1 cellular context compared by ENCODE assay signal in the genomic region with DNA sequence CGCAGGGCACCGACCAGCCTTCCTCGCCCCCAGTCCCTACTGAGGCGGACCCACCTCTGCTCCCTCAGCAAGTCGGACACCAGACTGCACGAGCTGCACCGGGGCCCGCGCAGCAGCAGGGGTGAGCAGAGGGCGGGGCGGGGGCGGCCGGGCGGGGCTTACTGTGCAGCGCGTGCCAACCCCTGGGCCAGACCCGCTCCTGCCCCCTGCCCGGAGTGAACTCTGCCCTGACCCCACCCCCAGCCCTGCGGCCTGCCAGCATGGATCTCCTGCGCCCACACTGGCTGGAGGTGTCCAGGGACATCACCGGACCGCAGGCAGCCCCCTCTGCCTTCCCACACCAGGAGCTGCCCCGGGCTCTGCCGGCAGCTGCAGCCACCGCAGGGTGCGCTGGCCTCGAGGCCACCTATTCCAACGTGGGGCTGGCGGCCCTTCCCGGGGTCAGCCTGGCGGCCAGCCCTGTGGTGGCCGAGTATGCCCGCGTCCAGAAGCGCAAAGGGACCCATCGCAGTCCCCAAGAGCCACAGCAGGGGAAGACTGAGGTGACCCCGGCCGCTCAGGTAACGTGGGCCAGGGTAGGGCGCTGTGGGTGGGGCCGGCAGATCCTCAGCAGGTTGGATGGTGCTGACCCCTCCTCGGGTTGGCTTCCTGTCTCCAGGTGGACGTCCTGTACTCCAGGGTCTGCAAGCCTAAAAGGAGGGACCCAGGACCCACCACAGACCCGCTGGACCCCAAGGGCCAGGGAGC.
TF ChIP-seq lines count a peak whose summit lies in the region.

No MANE protein-coding gene starts in this region.

TF ChIP-seq in HepG2, 621 proteins besides CTCF, POLR2A, EP300 and RAD21 (continued from another document and continues in another):
- TF ChIP-seq NKX3-1 (CRISPR knock-in tag; IDR thresholded peaks at IDR 0.05) = peak; percentile 81; the same call in 1 of the 2 replicates
- TF ChIP-seq, protein P1, sequence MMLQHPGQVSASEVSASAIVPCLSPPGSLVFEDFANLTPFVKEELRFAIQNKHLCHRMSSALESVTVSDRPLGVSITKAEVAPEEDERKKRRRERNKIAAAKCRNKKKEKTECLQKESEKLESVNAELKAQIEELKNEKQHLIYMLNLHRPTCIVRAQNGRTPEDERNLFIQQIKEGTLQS (CRISPR knock-in tag; IDR thresholded peaks at IDR 0.05) = no peak; the same call in none of the 2 replicates
- TF ChIP-seq, protein P2, sequence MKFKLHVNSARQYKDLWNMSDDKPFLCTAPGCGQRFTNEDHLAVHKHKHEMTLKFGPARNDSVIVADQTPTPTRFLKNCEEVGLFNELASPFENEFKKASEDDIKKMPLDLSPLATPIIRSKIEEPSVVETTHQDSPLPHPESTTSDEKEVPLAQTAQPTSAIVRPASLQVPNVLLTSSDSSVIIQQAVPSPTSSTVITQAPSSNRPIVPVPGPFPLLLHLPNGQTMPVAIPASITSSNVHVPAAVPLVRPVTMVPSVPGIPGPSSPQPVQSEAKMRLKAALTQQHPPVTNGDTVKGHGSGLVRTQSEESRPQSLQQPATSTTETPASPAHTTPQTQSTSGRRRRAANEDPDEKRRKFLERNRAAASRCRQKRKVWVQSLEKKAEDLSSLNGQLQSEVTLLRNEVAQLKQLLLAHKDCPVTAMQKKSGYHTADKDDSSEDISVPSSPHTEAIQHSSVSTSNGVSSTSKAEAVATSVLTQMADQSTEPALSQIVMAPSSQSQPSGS (CRISPR knock-in tag; IDR thresholded peaks at IDR 0.05) = peak; percentile 75; the same call in 1 of the 2 replicates
- TF ChIP-seq YEATS2 (CRISPR knock-in tag; IDR thresholded peaks at IDR 0.05; ENCODE audit: borderline replicate concordance) = peak; percentile 72
- TF ChIP-seq FOXC1 (CRISPR knock-in tag; IDR thresholded peaks at IDR 0.05; ENCODE audit: borderline replicate concordance) = peak; percentile 87; the same call in 1 of the 2 replicates
- peak; percentile 11 for TF ChIP-seq PCBP2 (optimal IDR thresholded peaks at IDR 0.05; ENCODE audit: low read depth, low read length, poor library complexity, severe bottlenecking)
- TF ChIP-seq JDP2 (CRISPR knock-in tag; IDR thresholded peaks at IDR 0.05; ENCODE audit: borderline replicate concordance) = peak; percentile 87
- no peak for TF ChIP-seq ZKSCAN8 (CRISPR knock-in tag; IDR thresholded peaks at IDR 0.05; ENCODE audit: borderline replicate concordance)
- no peak; the same call in 1 of the 2 replicates for TF ChIP-seq MTA3 (CRISPR knock-in tag; IDR thresholded peaks at IDR 0.05)
- peak; percentile 73 for TF ChIP-seq MTF2 (CRISPR knock-in tag; IDR thresholded peaks at IDR 0.05; ENCODE audit: borderline replicate concordance)
- peak; percentile 97 for TF ChIP-seq ZNF274 (CRISPR knock-in tag; IDR thresholded peaks at IDR 0.05)
- TF ChIP-seq NFE2L1 (CRISPR knock-in tag; IDR thresholded peaks at IDR 0.05; ENCODE audit: borderline replicate concordance) = peak; percentile 90; the same call in 1 of the 2 replicates
- TF ChIP-seq, protein P3, sequence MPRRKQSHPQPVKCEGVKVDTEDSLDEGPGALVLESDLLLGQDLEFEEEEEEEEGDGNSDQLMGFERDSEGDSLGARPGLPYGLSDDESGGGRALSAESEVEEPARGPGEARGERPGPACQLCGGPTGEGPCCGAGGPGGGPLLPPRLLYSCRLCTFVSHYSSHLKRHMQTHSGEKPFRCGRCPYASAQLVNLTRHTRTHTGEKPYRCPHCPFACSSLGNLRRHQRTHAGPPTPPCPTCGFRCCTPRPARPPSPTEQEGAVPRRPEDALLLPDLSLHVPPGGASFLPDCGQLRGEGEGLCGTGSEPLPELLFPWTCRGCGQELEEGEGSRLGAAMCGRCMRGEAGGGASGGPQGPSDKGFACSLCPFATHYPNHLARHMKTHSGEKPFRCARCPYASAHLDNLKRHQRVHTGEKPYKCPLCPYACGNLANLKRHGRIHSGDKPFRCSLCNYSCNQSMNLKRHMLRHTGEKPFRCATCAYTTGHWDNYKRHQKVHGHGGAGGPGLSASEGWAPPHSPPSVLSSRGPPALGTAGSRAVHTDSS (CRISPR knock-in tag; conservative IDR thresholded peaks at IDR 0.05) = peak; percentile 42; the same call in 1 of the 2 replicates
- TF ChIP-seq NPAS2 (CRISPR knock-in tag; IDR thresholded peaks at IDR 0.05; ENCODE audit: borderline replicate concordance) = no peak
- no peak; the same call in 1 of the 2 replicates for TF ChIP-seq PCBP1 (IDR thresholded peaks at IDR 0.05; ENCODE audit: borderline replicate concordance, low read depth, low read length)
- peak; percentile 94; the same call in 1 of the 2 replicates for TF ChIP-seq ZNF772 (CRISPR knock-in tag; IDR thresholded peaks at IDR 0.05)
- TF ChIP-seq ZNF703 (CRISPR knock-in tag; IDR thresholded peaks at IDR 0.05; ENCODE audit: borderline replicate concordance) = peak; percentile 90
- peak; percentile 81 for TF ChIP-seq DPF2 (CRISPR knock-in tag; IDR thresholded peaks at IDR 0.05; ENCODE audit: borderline replicate concordance, low read depth)
- peak; percentile 85; the same call in 1 of the 2 replicates for TF ChIP-seq DNMT3B (CRISPR knock-in tag; conservative IDR thresholded peaks at IDR 0.05)
- TF ChIP-seq ZSCAN25 (CRISPR knock-in tag; IDR thresholded peaks at IDR 0.05) = peak; percentile 90
- TF ChIP-seq, protein P4, sequence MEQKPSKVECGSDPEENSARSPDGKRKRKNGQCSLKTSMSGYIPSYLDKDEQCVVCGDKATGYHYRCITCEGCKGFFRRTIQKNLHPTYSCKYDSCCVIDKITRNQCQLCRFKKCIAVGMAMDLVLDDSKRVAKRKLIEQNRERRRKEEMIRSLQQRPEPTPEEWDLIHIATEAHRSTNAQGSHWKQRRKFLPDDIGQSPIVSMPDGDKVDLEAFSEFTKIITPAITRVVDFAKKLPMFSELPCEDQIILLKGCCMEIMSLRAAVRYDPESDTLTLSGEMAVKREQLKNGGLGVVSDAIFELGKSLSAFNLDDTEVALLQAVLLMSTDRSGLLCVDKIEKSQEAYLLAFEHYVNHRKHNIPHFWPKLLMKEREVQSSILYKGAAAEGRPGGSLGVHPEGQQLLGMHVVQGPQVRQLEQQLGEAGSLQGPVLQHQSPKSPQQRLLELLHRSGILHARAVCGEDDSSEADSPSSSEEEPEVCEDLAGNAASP (CRISPR knock-in tag; IDR thresholded peaks at IDR 0.05; ENCODE audit: borderline replicate concordance) = peak; percentile 91
- TF ChIP-seq PAWR (CRISPR knock-in tag; IDR thresholded peaks at IDR 0.05; ENCODE audit: borderline replicate concordance) = 0 out of 2 replicates have a peak, but pooled peaks have one; percentile 90
- peak; percentile 86 for TF ChIP-seq JUN (CRISPR knock-in tag; IDR thresholded peaks at IDR 0.05)
- no peak for TF ChIP-seq ZNF496 (CRISPR knock-in tag; IDR thresholded peaks at IDR 0.05; ENCODE audit: insufficient replicate concordance)
- no peak for TF ChIP-seq RELA (CRISPR knock-in tag; IDR thresholded peaks at IDR 0.05)
- TF ChIP-seq REXO4 (CRISPR knock-in tag; IDR thresholded peaks at IDR 0.05; ENCODE audit: borderline replicate concordance) = no peak; the same call in 1 of the 2 replicates
- peak; percentile 41; the same call in 1 of the 2 replicates for TF ChIP-seq FOXA3 (CRISPR knock-in tag; IDR thresholded peaks at IDR 0.05)
- peak; percentile 75; the same call in 1 of the 2 replicates for TF ChIP-seq ZNF451 (CRISPR knock-in tag; IDR thresholded peaks at IDR 0.05)
- peak; percentile 67; the same call in 1 of the 2 replicates for TF ChIP-seq PHF21A (CRISPR knock-in tag; IDR thresholded peaks at IDR 0.05)
- peak; percentile 36; the same call in 1 of the 2 replicates for TF ChIP-seq XBP1 (CRISPR knock-in tag; IDR thresholded peaks at IDR 0.05)
- no peak; the same call in 1 of the 2 replicates for TF ChIP-seq U2AF2 (IDR thresholded peaks at IDR 0.05; ENCODE audit: low read depth, low read length)
- peak; percentile 99 for TF ChIP-seq AGO2 (optimal IDR thresholded peaks at IDR 0.05; ENCODE audit: low read depth, low read length)
- TF ChIP-seq TBX3 (IDR thresholded peaks at IDR 0.05; ENCODE audit: borderline replicate concordance) = peak; percentile 66; the same call in 1 of the 2 replicates
- TF ChIP-seq ZNF329 (CRISPR knock-in tag; IDR thresholded peaks at IDR 0.05; ENCODE audit: low read depth) = 0 out of 2 replicates have a peak, but pooled peaks have one; percentile 84
- TF ChIP-seq ZBTB21 (CRISPR knock-in tag; IDR thresholded peaks at IDR 0.05) = no peak; the same call in 1 of the 2 replicates
- TF ChIP-seq KDM1A (CRISPR knock-in tag; IDR thresholded peaks at IDR 0.05) = no peak
- TF ChIP-seq, protein P5, sequence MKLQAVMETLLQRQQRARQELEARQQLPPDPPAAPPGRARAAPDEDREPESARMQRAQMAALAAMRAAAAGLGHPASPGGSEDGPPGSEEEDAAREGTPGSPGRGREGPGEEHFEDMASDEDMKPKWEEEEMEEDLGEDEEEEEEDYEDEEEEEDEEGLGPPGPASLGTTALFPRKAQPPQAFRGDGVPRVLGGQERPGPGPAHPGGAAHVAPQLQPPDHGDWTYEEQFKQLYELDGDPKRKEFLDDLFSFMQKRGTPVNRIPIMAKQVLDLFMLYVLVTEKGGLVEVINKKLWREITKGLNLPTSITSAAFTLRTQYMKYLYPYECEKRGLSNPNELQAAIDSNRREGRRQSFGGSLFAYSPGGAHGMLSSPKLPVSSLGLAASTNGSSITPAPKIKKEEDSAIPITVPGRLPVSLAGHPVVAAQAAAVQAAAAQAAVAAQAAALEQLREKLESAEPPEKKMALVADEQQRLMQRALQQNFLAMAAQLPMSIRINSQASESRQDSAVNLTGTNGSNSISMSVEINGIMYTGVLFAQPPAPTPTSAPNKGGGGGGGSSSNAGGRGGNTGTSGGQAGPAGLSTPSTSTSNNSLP (IDR thresholded peaks at IDR 0.05; ENCODE audit: low read depth, low read length) = no peak
- no peak; the same call in 1 of the 2 replicates for TF ChIP-seq SMAD9 (CRISPR knock-in tag; IDR thresholded peaks at IDR 0.05)
- peak; percentile 49 for TF ChIP-seq ZNF446 (CRISPR knock-in tag; IDR thresholded peaks at IDR 0.05)
- TF ChIP-seq ZNF761 (CRISPR knock-in tag; conservative IDR thresholded peaks at IDR 0.05) = no peak
- no peak; the same call in 1 of the 2 replicates for TF ChIP-seq TOPORS (CRISPR knock-in tag; IDR thresholded peaks at IDR 0.05)
- peak; percentile 54; the same call in 1 of the 2 replicates for TF ChIP-seq ZNF777 (CRISPR knock-in tag; IDR thresholded peaks at IDR 0.05)
- no peak for TF ChIP-seq SCMH1 (CRISPR knock-in tag; IDR thresholded peaks at IDR 0.05; ENCODE audit: borderline replicate concordance)
- TF ChIP-seq PHB2 (IDR thresholded peaks at IDR 0.05; ENCODE audit: partially characterized antibody) = no peak
- TF ChIP-seq, protein P6, sequence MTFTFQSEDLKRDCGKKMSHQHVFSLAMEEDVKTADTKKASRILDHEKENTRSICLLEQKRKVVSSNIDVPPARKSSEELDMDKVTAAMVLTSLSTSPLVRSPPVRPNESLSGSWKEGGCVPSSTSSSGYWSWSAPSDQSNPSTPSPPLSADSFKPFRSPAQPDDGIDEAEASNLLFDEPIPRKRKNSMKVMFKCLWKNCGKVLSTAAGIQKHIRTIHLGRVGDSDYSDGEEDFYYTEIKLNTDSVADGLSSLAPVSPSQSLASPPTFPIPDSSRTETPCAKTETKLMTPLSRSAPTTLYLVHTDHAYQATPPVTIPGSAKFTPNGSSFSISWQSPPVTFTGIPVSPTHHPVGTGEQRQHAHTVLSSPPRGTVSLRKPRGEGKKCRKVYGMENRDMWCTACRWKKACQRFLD (CRISPR knock-in tag; IDR thresholded peaks at IDR 0.05; ENCODE audit: borderline replicate concordance) = peak; percentile 53
- TF ChIP-seq, protein P7, sequence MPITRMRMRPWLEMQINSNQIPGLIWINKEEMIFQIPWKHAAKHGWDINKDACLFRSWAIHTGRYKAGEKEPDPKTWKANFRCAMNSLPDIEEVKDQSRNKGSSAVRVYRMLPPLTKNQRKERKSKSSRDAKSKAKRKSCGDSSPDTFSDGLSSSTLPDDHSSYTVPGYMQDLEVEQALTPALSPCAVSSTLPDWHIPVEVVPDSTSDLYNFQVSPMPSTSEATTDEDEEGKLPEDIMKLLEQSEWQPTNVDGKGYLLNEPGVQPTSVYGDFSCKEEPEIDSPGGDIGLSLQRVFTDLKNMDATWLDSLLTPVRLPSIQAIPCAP (CRISPR knock-in tag; IDR thresholded peaks at IDR 0.05; ENCODE audit: low read depth) = peak; percentile 61
- TF ChIP-seq, protein P8, sequence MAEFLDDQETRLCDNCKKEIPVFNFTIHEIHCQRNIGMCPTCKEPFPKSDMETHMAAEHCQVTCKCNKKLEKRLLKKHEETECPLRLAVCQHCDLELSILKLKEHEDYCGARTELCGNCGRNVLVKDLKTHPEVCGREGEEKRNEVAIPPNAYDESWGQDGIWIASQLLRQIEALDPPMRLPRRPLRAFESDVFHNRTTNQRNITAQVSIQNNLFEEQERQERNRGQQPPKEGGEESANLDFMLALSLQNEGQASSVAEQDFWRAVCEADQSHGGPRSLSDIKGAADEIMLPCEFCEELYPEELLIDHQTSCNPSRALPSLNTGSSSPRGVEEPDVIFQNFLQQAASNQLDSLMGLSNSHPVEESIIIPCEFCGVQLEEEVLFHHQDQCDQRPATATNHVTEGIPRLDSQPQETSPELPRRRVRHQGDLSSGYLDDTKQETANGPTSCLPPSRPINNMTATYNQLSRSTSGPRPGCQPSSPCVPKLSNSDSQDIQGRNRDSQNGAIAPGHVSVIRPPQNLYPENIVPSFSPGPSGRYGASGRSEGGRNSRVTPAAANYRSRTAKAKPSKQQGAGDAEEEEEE (CRISPR knock-in tag; IDR thresholded peaks at IDR 0.05; ENCODE audit: borderline replicate concordance) = peak; percentile 11; the same call in 1 of the 2 replicates
- TF ChIP-seq, protein P9, sequence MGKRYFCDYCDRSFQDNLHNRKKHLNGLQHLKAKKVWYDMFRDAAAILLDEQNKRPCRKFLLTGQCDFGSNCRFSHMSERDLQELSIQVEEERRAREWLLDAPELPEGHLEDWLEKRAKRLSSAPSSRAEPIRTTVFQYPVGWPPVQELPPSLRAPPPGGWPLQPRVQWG (CRISPR knock-in tag; IDR thresholded peaks at IDR 0.05; ENCODE audit: borderline replicate concordance, low read depth) = no peak; the same call in 1 of the 2 replicates
- TF ChIP-seq ZSCAN21 (CRISPR knock-in tag; IDR thresholded peaks at IDR 0.05; ENCODE audit: borderline replicate concordance) = peak; percentile 91
- TF ChIP-seq, protein P10, sequence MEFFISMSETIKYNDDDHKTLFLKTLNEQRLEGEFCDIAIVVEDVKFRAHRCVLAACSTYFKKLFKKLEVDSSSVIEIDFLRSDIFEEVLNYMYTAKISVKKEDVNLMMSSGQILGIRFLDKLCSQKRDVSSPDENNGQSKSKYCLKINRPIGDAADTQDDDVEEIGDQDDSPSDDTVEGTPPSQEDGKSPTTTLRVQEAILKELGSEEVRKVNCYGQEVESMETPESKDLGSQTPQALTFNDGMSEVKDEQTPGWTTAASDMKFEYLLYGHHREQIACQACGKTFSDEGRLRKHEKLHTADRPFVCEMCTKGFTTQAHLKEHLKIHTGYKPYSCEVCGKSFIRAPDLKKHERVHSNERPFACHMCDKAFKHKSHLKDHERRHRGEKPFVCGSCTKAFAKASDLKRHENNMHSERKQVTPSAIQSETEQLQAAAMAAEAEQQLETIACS (CRISPR knock-in tag; IDR thresholded peaks at IDR 0.05) = peak; percentile 49
- TF ChIP-seq ZNF263 (CRISPR knock-in tag; IDR thresholded peaks at IDR 0.05) = peak; percentile 53; the same call in 1 of the 2 replicates
- peak; percentile 56 for TF ChIP-seq ZNF317 (CRISPR knock-in tag; IDR thresholded peaks at IDR 0.05)
- TF ChIP-seq ZNF562 (CRISPR knock-in tag; IDR thresholded peaks at IDR 0.05; ENCODE audit: borderline replicate concordance) = no peak; the same call in 1 of the 2 replicates
- TF ChIP-seq ZNF660 (CRISPR knock-in tag; IDR thresholded peaks at IDR 0.05; ENCODE audit: borderline replicate concordance, low read depth) = no peak; the same call in 1 of the 2 replicates
- TF ChIP-seq FOSL2 (CRISPR knock-in tag; IDR thresholded peaks at IDR 0.05) = peak; percentile 48
- TF ChIP-seq HOXA5 (CRISPR knock-in tag; IDR thresholded peaks at IDR 0.05) = no peak; the same call in 1 of the 2 replicates
- peak; percentile 91; the same call in 1 of the 2 replicates for TF ChIP-seq ZNF441 (CRISPR knock-in tag; IDR thresholded peaks at IDR 0.05; ENCODE audit: borderline replicate concordance)
